1 cellular context compared by ENCODE assay signal in genomic region chr21:42515708-42516502, GRCh38.
TF ChIP-seq lines count a peak whose summit lies in the region.

No MANE protein-coding gene starts in this region.

TF ChIP-seq in HCT116, 20 proteins besides CTCF, POLR2A, EP300 and RAD21 (continued from another document):
- TF ChIP-seq REST (IDR thresholded peaks at IDR 0.05; ENCODE audit: low read depth) = no peak
- TF ChIP-seq YY1 (IDR thresholded peaks at IDR 0.05; ENCODE audit: extremely low read depth, insufficient replicate concordance, low read depth, low read length) = no peak
- TF ChIP-seq CBX3 (IDR thresholded peaks at IDR 0.05; ENCODE audit: low read depth) = no peak
- no peak for TF ChIP-seq SP1 (IDR thresholded peaks at IDR 0.05; ENCODE audit: low read depth)
- no peak for TF ChIP-seq SRF (IDR thresholded peaks at IDR 0.05; ENCODE audit: low read depth)
- TF ChIP-seq EZH2 (IDR thresholded peaks at IDR 0.05) = no peak
- no peak for TF ChIP-seq ZNF274 (IDR thresholded peaks at IDR 0.05; ENCODE audit: low read depth, low read length)
